In the genomic region with DNA sequence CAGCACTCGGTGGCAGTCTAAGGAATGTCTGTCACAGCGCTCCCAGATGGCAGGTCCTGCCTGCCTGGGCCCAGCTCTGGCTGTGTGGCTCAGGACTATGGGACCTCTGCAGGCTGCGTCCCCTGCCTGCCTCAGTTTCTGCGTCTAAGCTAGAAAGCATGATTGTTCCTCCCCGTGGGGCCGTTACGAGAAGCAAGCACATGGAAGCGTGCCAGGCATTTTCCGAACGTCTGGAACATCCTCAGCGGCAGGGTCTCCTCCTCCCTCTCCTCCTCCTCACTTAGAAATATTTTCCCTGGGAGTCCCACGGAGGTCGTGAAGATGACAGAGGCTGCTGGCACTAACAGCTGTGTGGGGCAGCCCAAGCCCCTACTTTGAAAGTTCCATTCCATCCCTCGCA, we compare ENCODE assay signal across 15 cellular contexts. TPM values are rescaled to one million over a fixed set of nuclear protein-coding genes. Genes with fewer than 3 reads are reported as not detected.
DNase-seq lines count a peak whose midpoint lies in the region; ATAC-seq and TF ChIP-seq lines count a peak whose summit lies in the region.
"Had no signal": no experiment of that assay in that cellular context is flagged by ENCODE, and none has a peak within 500 bp of the region (broad histone marks: within the 10 kb centered on the region; RNA-seq: fewer than 3 reads in every experiment).

No MANE protein-coding gene starts in this region.

- ATAC-seq in lower lobe of right lung = no peak
- ATAC-seq in GM21381 (IDR thresholded peaks at IDR 0.05; ENCODE audit: unreplicated experiment) = no peak
- ATAC-seq: effector memory CD8-positive, alpha-beta T cell had no signal

- TF ChIP-seq CTCF in lower lobe of right lung (IDR thresholded peaks at IDR 0.05) = no peak

- intact Hi-C loops in lower lobe of right lung (cut with DNase I) = loop anchor here (10.0 kb wide), 1 partner anchor 74 kb away; no protein-coding TSS in a partner anchor

- H3K4me3 ChIP-seq in BLaER1 (no peak overlapping the region), duodenal mucosa (ENCODE audit: low read depth in 1 of 2, low read length in 2 of 2) (no peak overlapping the region), lower lobe of right lung (no peak overlapping the region), skeletal muscle satellite cell (ENCODE audit: low read length) (peak overlapping the region; percentile 26)

- H3K4me2 ChIP-seq in BLaER1 (peak overlapping the region; percentile 97), skeletal muscle satellite cell (ENCODE audit: low read length) (peak overlapping the region; percentile 66)

- 0 out of 2 replicates have a peak overlapping the region, but pooled peaks have one; percentile 13 for H3K9ac ChIP-seq in BLaER1
- H3K9ac ChIP-seq in duodenal mucosa (ENCODE audit: low read depth in 1 of 2, low read length in 2 of 2) = no peak overlapping the region
- peak overlapping the region; percentile 74 for H3K9ac ChIP-seq in skeletal muscle satellite cell (ENCODE audit: low read depth, low read length)

- H3K27me3 ChIP-seq in BLaER1 (no peaks in the 10 kb centered on the region), duodenal mucosa (ENCODE audit: control insufficient read depth in 1 of 2, insufficient read depth in 2 of 2, low read length in 2 of 2) (no peaks in the 10 kb centered on the region), lower lobe of right lung (ENCODE audit: low read depth) (no peaks in the 10 kb centered on the region), skeletal muscle satellite cell (ENCODE audit: control insufficient read depth, insufficient read depth, low read length) (no peaks in the 10 kb centered on the region)

- H3K4me1 ChIP-seq in BLaER1 = peaks cover 100% of the 10 kb centered on the region
- peaks cover 25 to 41% of the 10 kb centered on the region in 2 donors for H3K4me1 ChIP-seq in duodenal mucosa (ENCODE audit: control insufficient read depth in 1 of 2, insufficient read depth in 2 of 2, low read length in 2 of 2)
- peaks cover 31% of the 10 kb centered on the region for H3K4me1 ChIP-seq in lower lobe of right lung
- H3K4me1 ChIP-seq in skeletal muscle satellite cell (ENCODE audit: control insufficient read depth, insufficient read depth, low read length) = peaks cover 56% of the 10 kb centered on the region

- peaks cover 16% of the 10 kb centered on the region for H4K20me1 ChIP-seq in BLaER1

- H3K9me3 ChIP-seq in BLaER1 (no peaks in the 10 kb centered on the region), duodenal mucosa (ENCODE audit: control insufficient read depth in 1 of 2, low read length in 2 of 2) (no peaks in the 10 kb centered on the region), lower lobe of right lung (no peaks in the 10 kb centered on the region), skeletal muscle satellite cell (replicated peaks; ENCODE audit: low read length) (no peaks in the 10 kb centered on the region)

- no peak for DNase-seq in lower lobe of right lung
- DNase-seq in occipital lobe (lab: John Stamatoyannopoulos, UW) = no peak
- no peak for DNase-seq in HUDEP-2 (lab: John Stamatoyannopoulos, UW; ENCODE audit: unreplicated experiment in 76 of 76)
- no peak for DNase-seq in activated T-cell treated with anti-CD3 and anti-CD28 coated beads, Interleukin-2, amount 50 U/mL, for 1 hour
- DNase-seq: activated CD4-positive, CD25-positive, alpha-beta regulatory T cell treated with anti-CD3 and anti-CD28 coated beads, Interleukin-2, amount 50 U/mL, for 72 hours; effector memory CD8-positive, alpha-beta T cell; hypothalamus; Kasumi-1; mammary epithelial cell; NCI-H1930; retina had no signal

- H3K27ac ChIP-seq in BLaER1 (peak overlapping the region; percentile 57), duodenal mucosa (ENCODE audit: low read depth, low read length) (peak overlapping the region; percentile 20), lower lobe of right lung (peak overlapping the region; percentile 56)

- peaks cover 7% of the 10 kb centered on the region; the same call in 1 of the 2 replicates for H3K36me3 ChIP-seq in BLaER1
- no peaks in the 10 kb centered on the region for H3K36me3 ChIP-seq in duodenal mucosa (ENCODE audit: control insufficient read depth in 1 of 2, insufficient read depth in 2 of 2, low read length in 2 of 2)
- no peaks in the 10 kb centered on the region for H3K36me3 ChIP-seq in lower lobe of right lung
- peaks cover 14% of the 10 kb centered on the region for H3K36me3 ChIP-seq in skeletal muscle satellite cell (ENCODE audit: insufficient read depth, low read length)

RNA-seq across cellular contexts. Expression of gene LRRFIP1, which starts 43.3 kb away (rescaled TPM):
- total RNA-seq in lower lobe of right lung = 180 TPM
- total RNA-seq in skeletal muscle satellite cell (2012; rRNA removed) = 41.6 and 46.3 TPM in 2 replicates
- 29.0 TPM for total RNA-seq in occipital lobe

Comparison
In these comparisons a context has a peak if more than half of its experiments do, and no peak if none do; other contexts are left out.
1. H3K9ac ChIP-seq: peak in BLaER1 (single experiment) and skeletal muscle satellite cell (single experiment); none in duodenal mucosa (0 of 2).
2. Peak in every context shown above with its lines, with median percentiles within 50 percentile points of each other: H3K27ac ChIP-seq.